ENCODE assay signal across 9 cellular contexts in the genomic region with DNA sequence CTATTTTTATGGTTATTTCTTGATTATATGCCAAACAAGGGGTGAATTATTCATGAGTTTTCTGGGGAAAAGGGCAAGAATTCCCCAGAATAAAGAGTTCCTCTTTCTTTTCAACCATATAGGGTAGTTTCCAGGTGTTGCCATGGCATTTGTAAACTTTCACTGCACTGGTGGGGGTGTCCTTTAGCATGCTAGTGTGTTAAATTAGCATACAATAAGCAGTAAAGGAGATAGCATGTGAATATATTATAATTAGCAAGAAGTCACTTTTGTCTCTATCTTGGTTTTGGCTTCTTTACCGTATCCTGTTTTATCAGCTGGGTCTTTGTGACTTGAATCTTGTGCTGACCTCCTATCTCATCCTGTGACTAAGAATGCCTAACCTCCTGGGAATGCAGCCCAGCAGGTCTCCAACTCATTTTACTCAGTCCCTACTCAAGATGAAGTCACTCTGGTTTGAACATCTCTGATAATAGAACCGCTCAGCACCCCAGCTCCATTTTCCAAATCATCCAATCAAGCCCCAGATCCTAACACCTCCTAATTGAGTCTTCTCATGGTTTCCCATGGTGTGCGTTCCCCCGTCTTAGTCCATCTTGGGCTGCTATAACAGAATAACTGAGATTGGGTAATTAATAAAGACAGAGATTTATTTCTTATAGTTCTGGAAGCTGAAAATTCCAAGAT. TPM values are rescaled to one million over a fixed set of nuclear protein-coding genes. Genes with fewer than 3 reads are reported as not detected.
DNase-seq lines count a peak whose midpoint lies in the region; ATAC-seq and TF ChIP-seq lines count a peak whose summit lies in the region.
"Had no signal": no experiment of that assay in that cellular context is flagged by ENCODE, and none has a peak within 500 bp of the region (broad histone marks: within the 10 kb centered on the region; RNA-seq: fewer than 3 reads in every experiment).

No MANE protein-coding gene starts in this region.

- peak overlapping the region; percentile 54 for H3K9ac ChIP-seq in iPS-18a (ENCODE audit: low read length)

- H3K36me3 ChIP-seq in iPS-18a (ENCODE audit: control insufficient read depth, low read depth, low read length) (no peaks in the 10 kb centered on the region), esophagus muscularis mucosa (no peaks in the 10 kb centered on the region)

- peak; percentile 87 for DNase-seq in EH (ENCODE audit: low read depth)
- DNase-seq in NCI-H82 (lab: John Stamatoyannopoulos, UW): no peak
- no peak for DNase-seq in NCI-H82 treated with DMSO at 0.1 percent for 48 hours (lab: John Stamatoyannopoulos, UW; ENCODE audit: unreplicated experiment)
- no peak for DNase-seq in esophagus muscularis mucosa (ENCODE audit: extremely low spot score)
- DNase-seq: NCI-H748 treated with DMSO at 0.1 percent for 48 hours had no signal

- peaks cover 29% of the 10 kb centered on the region for H3K4me1 ChIP-seq in iPS-18a (ENCODE audit: control insufficient read depth, low read depth, low read length)
- peaks cover 15 to 26% (median 18%) of the 10 kb centered on the region in 4 donors for H3K4me1 ChIP-seq in esophagus muscularis mucosa

- H3K27ac ChIP-seq in iPS-18a (ENCODE audit: low read length) (peak overlapping the region; percentile 86), esophagus muscularis mucosa (replicated peaks in 1 of 4) (no peak overlapping the region)

- intact Hi-C loops in esophagus muscularis mucosa (cut with DNase I): loop anchor here (5.0 kb wide), 2 partner anchors 52 to 103 kb away; partner anchors contain the start of genes EIF2A, ERICH6 and SERP1

- H3K27me3 ChIP-seq in iPS-18a (ENCODE audit: control insufficient read depth, insufficient read depth, low read length) (no peaks in the 10 kb centered on the region), esophagus muscularis mucosa (no peaks in the 10 kb centered on the region)

- H3K9me3 ChIP-seq in iPS-18a (ENCODE audit: control insufficient read depth, low read depth, low read length): no peaks in the 10 kb centered on the region
- no peaks in the 10 kb centered on the region for H3K9me3 ChIP-seq in esophagus muscularis mucosa

- ATAC-seq in HG02759 (IDR thresholded peaks at IDR 0.05; ENCODE audit: unreplicated experiment) (peak; percentile 25), SK-N-SH treated with all-trans-retinoic acid at 6 μM for 48 hours (no peak), HG02938 (IDR thresholded peaks at IDR 0.05; ENCODE audit: unreplicated experiment) (no peak)

- TF ChIP-seq POLR2A in esophagus muscularis mucosa (IDR thresholded peaks at IDR 0.05; ENCODE audit: low read depth): no peak

- TF ChIP-seq CTCF in esophagus muscularis mucosa (IDR thresholded peaks at IDR 0.05): no peak

- no peak for TF ChIP-seq EP300 in esophagus muscularis mucosa (IDR thresholded peaks at IDR 0.05)

- H3K4me3 ChIP-seq in iPS-18a (ENCODE audit: low read length) (peak overlapping the region; percentile 30), esophagus muscularis mucosa (no peak overlapping the region)

- 72% methylated on average over 4 of the region's 4 CpGs for WGBS in esophagus muscularis mucosa

TF ChIP-seq in SK-N-SH treated with all-trans-retinoic acid at 6 μM for 48 hours, 23 proteins besides CTCF, POLR2A, EP300 and RAD21:
- TF ChIP-seq ZFP3 (CRISPR knock-in tag; IDR thresholded peaks at IDR 0.05): peak; percentile 85
- TF ChIP-seq, protein P1, sequence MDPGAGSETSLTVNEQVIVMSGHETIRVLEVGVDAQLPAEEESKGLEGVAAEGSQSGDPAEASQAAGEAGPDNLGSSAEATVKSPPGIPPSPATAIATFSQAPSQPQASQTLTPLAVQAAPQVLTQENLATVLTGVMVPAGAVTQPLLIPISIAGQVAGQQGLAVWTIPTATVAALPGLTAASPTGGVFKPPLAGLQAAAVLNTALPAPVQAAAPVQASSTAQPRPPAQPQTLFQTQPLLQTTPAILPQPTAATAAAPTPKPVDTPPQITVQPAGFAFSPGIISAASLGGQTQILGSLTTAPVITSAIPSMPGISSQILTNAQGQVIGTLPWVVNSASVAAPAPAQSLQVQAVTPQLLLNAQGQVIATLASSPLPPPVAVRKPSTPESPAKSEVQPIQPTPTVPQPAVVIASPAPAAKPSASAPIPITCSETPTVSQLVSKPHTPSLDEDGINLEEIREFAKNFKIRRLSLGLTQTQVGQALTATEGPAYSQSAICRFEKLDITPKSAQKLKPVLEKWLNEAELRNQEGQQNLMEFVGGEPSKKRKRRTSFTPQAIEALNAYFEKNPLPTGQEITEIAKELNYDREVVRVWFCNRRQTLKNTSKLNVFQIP (CRISPR knock-in tag; IDR thresholded peaks at IDR 0.05; ENCODE audit: borderline replicate concordance, low read depth): no peak

RNA-seq across cellular contexts. Expression of gene SELENOT, which starts 3.4 kb away (rescaled TPM):
- 100 to 1,000 TPM in 1 of 4 donors, 10 to 100 TPM in 3; 34.5 to 124 (median 67.5) TPM for total RNA-seq in esophagus muscularis mucosa

RNA-seq across cellular contexts. Expression of gene EIF2A, which starts 53.2 kb away (rescaled TPM):
- total RNA-seq in esophagus muscularis mucosa: 100 to 1,000 TPM; 113 to 176 (median 154) TPM

RNA-seq across cellular contexts. Expression of gene SERP1, which starts 53.5 kb away (rescaled TPM):
- total RNA-seq in esophagus muscularis mucosa: 100 to 1,000 TPM; 117 to 177 (median 144) TPM
